Comparison of ENCODE assay signal across 8 cellular contexts in the genomic region with DNA sequence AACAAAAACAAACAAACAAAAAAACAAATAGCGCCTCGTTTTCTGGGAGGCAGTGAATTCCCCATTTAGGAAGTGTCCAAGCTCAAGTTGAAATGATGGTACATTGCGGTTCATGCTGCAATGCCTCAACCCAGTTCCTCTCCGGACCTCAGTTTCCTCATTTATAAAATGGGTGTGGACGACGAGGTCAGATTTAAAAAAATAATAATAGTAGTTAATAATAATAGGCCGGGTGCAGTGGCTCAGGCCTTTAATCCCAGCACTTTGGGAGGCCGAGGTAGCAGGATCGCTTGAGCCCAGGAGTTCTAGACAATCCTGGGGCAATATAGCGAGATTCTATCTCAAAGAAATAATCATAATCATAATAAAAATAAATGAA. TPM values are rescaled to one million over a fixed set of nuclear protein-coding genes. Genes with fewer than 3 reads are reported as not detected.
DNase-seq lines count a peak whose midpoint lies in the region; ATAC-seq and TF ChIP-seq lines count a peak whose summit lies in the region.

No MANE protein-coding gene starts in this region.

- peak overlapping the region in 2 of 3 donors; percentile 64 to 77 for H3K4me3 Mint-ChIP-seq in T-cell

- peak overlapping the region; percentile 68; the same call in 1 of the 2 replicates for H3K4me3 ChIP-seq in H7 (ENCODE audit: insufficient read depth, low read depth, low read length)
- peak overlapping the region; percentile 64 for H3K4me3 ChIP-seq in fibroblast of the aortic adventitia (ENCODE audit: low read depth, low read length)
- peak overlapping the region; percentile 39 to 87 (median 64) for H3K4me3 ChIP-seq in skin epidermis

- no peaks in the 10 kb centered on the region for H3K36me3 ChIP-seq in H7 (replicated peaks; ENCODE audit: control insufficient read depth, insufficient read depth, low read length)

- no peak for ATAC-seq in T-cell (replicated peaks in 1 of 4)

- H3K27me3 Mint-ChIP-seq in T-cell: no peaks in the 10 kb centered on the region

- H3K4me1 Mint-ChIP-seq in T-cell: peaks cover 24 to 33% (median 29%) of the 10 kb centered on the region in 3 donors

- CTCF ChIA-PET in T-cell (lab: Charles Lee): interaction anchor here (0.5 to 3.5 kb wide), 17 partner anchors 10 to 404 kb away, joined by 3 to 135 read pairs (median 6); a partner anchor contains a TSS

- peak overlapping the region in 19 of 21 experiments; percentile 57 to 94 (median 89) for H3K27ac ChIP-seq in skin epidermis

- no peaks in the 10 kb centered on the region for H3K27me3 ChIP-seq in H7 (ENCODE audit: control insufficient read depth, insufficient read depth, low read length)

- peak overlapping the region in 1 of 2 donors; percentile 11 for H3K27ac Mint-ChIP-seq in T-cell

- POLR2A ChIA-PET in T-cell (lab: Charles Lee): interaction anchor here (0.5 to 1.6 kb wide), 8 partner anchors 29 to 40 kb away, joined by 3 to 15 read pairs (median 7); a partner anchor contains a TSS

- H3K36me3 Mint-ChIP-seq in T-cell: no peaks in the 10 kb centered on the region

- H3K9me3 Mint-ChIP-seq in T-cell: no peaks in the 10 kb centered on the region

- DNase-seq in H7 (no peak), T-cell (no peak), fibroblast of the aortic adventitia (ENCODE audit: low read depth) (no peak), germinal center (ENCODE audit: low spot score) (no peak), NCI-H2171 treated with DMSO at 0.1 percent for 48 hours (lab: John Stamatoyannopoulos, UW) (no peak)
- no peak for DNase-seq in activated CD8-positive, alpha-beta memory T cell treated with anti-CD3 and anti-CD28 coated beads, Interleukin-2, amount 50 U/mL, for 48 hours
- no peak for DNase-seq in stimulated activated naive CD4-positive, alpha-beta T cell treated with Interleukin-2 at 50 U/mL for 16 hours (lab: John Stamatoyannopoulos, UW)

- no peak for TF ChIP-seq CTCF in fibroblast of the aortic adventitia (IDR thresholded peaks at IDR 0.05; ENCODE audit: insufficient read depth, low read length)

RNA-seq across cellular contexts. Expression of a gene that starts 15.5 kb away (rescaled TPM):
- total RNA-seq in H7 (2014; rRNA removed; shearing (Covaris generic)): 68.5 and 76.6 TPM in 2 replicates
- total RNA-seq in T-cell: 10 to 100 TPM; 41.7 to 55.4 (median 51.6) TPM
- total RNA-seq in fibroblast of the aortic adventitia (ENCODE audit: low replicate concordance): 109 and 111 TPM in 2 replicates

RNA-seq across cellular contexts. Expression of a gene that starts 28.6 kb away (rescaled TPM):
- 1.6 and 10.3 TPM in 2 replicates for total RNA-seq in H7 (2014; rRNA removed; shearing (Covaris generic))
- 1,000 to 10,000 TPM in 1 of 5 donors, 100 to 1,000 TPM in 1, 10 to 100 TPM in 1, 1 to 10 TPM in 2; 6.7 to 1,173 (median 10.4) TPM for total RNA-seq in T-cell
- 0.33 and 0.81 TPM in 2 replicates for total RNA-seq in fibroblast of the aortic adventitia (ENCODE audit: low replicate concordance)

RNA-seq across cellular contexts. Expression of a gene that starts 32.7 kb away (rescaled TPM):
- 35.8 and 39.6 TPM in 2 replicates for total RNA-seq in H7 (2014; rRNA removed; shearing (Covaris generic))
- 1 to 10 TPM in 3 of 5 donors, under 1 TPM in 2; 0.82 to 6.2 (median 5.0) TPM for total RNA-seq in T-cell
- total RNA-seq in fibroblast of the aortic adventitia (ENCODE audit: low replicate concordance): 3.0 and 5.7 TPM in 2 replicates

RNA-seq across cellular contexts. Expression of a gene that starts 34.3 kb away (rescaled TPM):
- total RNA-seq in H7 (2014; rRNA removed; shearing (Covaris generic)): 12.8 and 18.9 TPM in 2 replicates
- total RNA-seq in T-cell: 10 to 100 TPM in 4 of 5 donors, 1 to 10 TPM in 1; 7.9 to 15.7 (median 12.5) TPM
- 1.3 and 2.8 TPM in 2 replicates for total RNA-seq in fibroblast of the aortic adventitia (ENCODE audit: low replicate concordance)

RNA-seq across cellular contexts. Expression of a gene that starts 57.7 kb away (rescaled TPM):
- 16.3 and 17.5 TPM in 2 replicates for total RNA-seq in H7 (2014; rRNA removed; shearing (Covaris generic))
- total RNA-seq in T-cell: 1 to 10 TPM; 1.7 to 2.5 (median 2.2) TPM
- 5.7 and 26.8 TPM in 2 replicates for total RNA-seq in fibroblast of the aortic adventitia (ENCODE audit: low replicate concordance)
